Comparison of ENCODE assay signal across 7 cellular contexts in genomic region chr12:67068204-67068731, GRCh38.
A peak's percentile ranks its signal among the peaks of the same experiment; 100 is the strongest.
DNase-seq lines count a peak whose midpoint lies in the region; ATAC-seq and TF ChIP-seq lines count a peak whose summit lies in the region.

No MANE protein-coding gene starts in this region.

- H3K36me3 ChIP-seq in GM23338 (ENCODE audit: insufficient read depth) = no peaks in the 10 kb centered on the region
- H3K36me3 ChIP-seq in OCI-LY3 (replicated peaks; ENCODE audit: low read depth, low read length) = no peaks in the 10 kb centered on the region
- no peaks in the 10 kb centered on the region for H3K36me3 ChIP-seq in muscle layer of colon (ENCODE audit: insufficient read depth, low read length)

- H3K36me3 Mint-ChIP-seq in GM23338 (ENCODE audit: low read depth) = no peaks in the 10 kb centered on the region

- peaks cover 6% of the 10 kb centered on the region; the same call in 1 of the 2 replicates for H3F3A ChIP-seq in GM23338 (replicated peaks; ENCODE audit: low read depth)

- H3K9ac ChIP-seq in OCI-LY3 (ENCODE audit: low read length) (peak overlapping the region; percentile 50), muscle layer of colon (ENCODE audit: low read length) (no peak overlapping the region)

- DNase-seq in GM23338 (ENCODE audit: low spot score) (peak; percentile 76), coronary artery (ENCODE audit: low spot score) (no peak), KG1 (lab: John Stamatoyannopoulos, UW) (no peak), NCI-H226 (no peak), GM19238 (ENCODE audit: insufficient read length, low spot score) (no peak)

- peaks cover 21% of the 10 kb centered on the region for H3K4me1 Mint-ChIP-seq in GM23338

- no peaks in the 10 kb centered on the region; the same call in 2 of the 3 replicates for H3K9me3 Mint-ChIP-seq in GM23338

- peak overlapping the region; percentile 86 for H3K4me3 ChIP-seq in GM23338
- peak overlapping the region; percentile 89 for H3K4me3 ChIP-seq in OCI-LY3 (ENCODE audit: low read length)
- H3K4me3 ChIP-seq in coronary artery = peak overlapping the region; percentile 82
- H3K4me3 ChIP-seq in muscle layer of colon (ENCODE audit: low read depth in 1 of 2, low read length in 2 of 2) = peak overlapping the region; percentile 62 to 75

- peak overlapping the region; percentile 90 for H2AFZ ChIP-seq in GM23338
- H2AFZ ChIP-seq in OCI-LY3 (ENCODE audit: low read depth, low read length) = peak overlapping the region; percentile 50; the same call in 1 of the 2 replicates

- H3K27ac Mint-ChIP-seq in GM23338 = peak overlapping the region; percentile 67; the same call in 1 of the 2 replicates

- H3K4me2 ChIP-seq in GM23338 = peak overlapping the region; percentile 95
- peak overlapping the region; percentile 56 for H3K4me2 ChIP-seq in OCI-LY3 (ENCODE audit: low read length)

- H3K4me1 ChIP-seq in GM23338 (ENCODE audit: insufficient read depth) = peaks cover 19% of the 10 kb centered on the region
- H3K4me1 ChIP-seq in OCI-LY3 (ENCODE audit: low read length) = peaks cover 3% of the 10 kb centered on the region; the same call in 1 of the 2 replicates
- H3K4me1 ChIP-seq in muscle layer of colon (ENCODE audit: insufficient read depth, low read length) = peaks cover 11% of the 10 kb centered on the region

- H3K79me2 ChIP-seq in GM23338 (replicated peaks; ENCODE audit: insufficient read depth) = peaks cover 37% of the 10 kb centered on the region
- H3K79me2 ChIP-seq in OCI-LY3 (ENCODE audit: low read length) = no peaks in the 10 kb centered on the region

- H3K9me3 ChIP-seq in OCI-LY3 (ENCODE audit: insufficient read depth, low read length) (no peaks in the 10 kb centered on the region), muscle layer of colon (ENCODE audit: low read length) (no peaks in the 10 kb centered on the region)

- peak; percentile 56 for ATAC-seq in GM23338

- H3K4me3 Mint-ChIP-seq in GM23338 = peak overlapping the region; percentile 96

- no peaks in the 10 kb centered on the region for H3K9me2 ChIP-seq in GM23338 (ENCODE audit: insufficient read depth)

- H3K27ac ChIP-seq in GM23338 (ENCODE audit: low read depth) (no peak overlapping the region), OCI-LY3 (ENCODE audit: low read length) (no peak overlapping the region), coronary artery (no peak overlapping the region), muscle layer of colon (ENCODE audit: low read depth, low read length) (peak overlapping the region; percentile 70)

- peak; percentile 31 to 55 for TF ChIP-seq CTCF in GM23338 (conservative IDR thresholded peaks at IDR 0.05; ENCODE audit: low read depth in 2 of 2)
- peak; percentile 30 for TF ChIP-seq CTCF in OCI-LY3 (IDR thresholded peaks at IDR 0.05; ENCODE audit: low read depth, low read length)
- no peak for TF ChIP-seq CTCF in coronary artery (IDR thresholded peaks at IDR 0.05)

- peaks cover 14% of the 10 kb centered on the region for H3K27me3 Mint-ChIP-seq in GM23338 (ENCODE audit: insufficient read depth, low read depth, poor library complexity)

- H4K20me1 ChIP-seq in GM23338 (replicated peaks; ENCODE audit: insufficient read depth) (peaks cover 5% of the 10 kb centered on the region; the same call in 1 of the 2 replicates), OCI-LY3 (ENCODE audit: insufficient read depth, low read length) (no peaks in the 10 kb centered on the region)

- peaks cover 33% of the 10 kb centered on the region for H3K27me3 ChIP-seq in GM23338 (ENCODE audit: insufficient read depth)
- H3K27me3 ChIP-seq in OCI-LY3 (ENCODE audit: low read depth, low read length) = peaks cover 4% of the 10 kb centered on the region; the same call in 1 of the 2 replicates
- no peaks in the 10 kb centered on the region for H3K27me3 ChIP-seq in muscle layer of colon (ENCODE audit: control insufficient read depth in 1 of 2, insufficient read depth in 2 of 2, low read length in 2 of 2)

TF ChIP-seq in GM23338, 12 proteins besides CTCF, POLR2A, EP300 and RAD21:
- 0 out of 2 replicates have a peak, but pooled peaks have one; percentile 20 for TF ChIP-seq POLR2AphosphoS5 (IDR thresholded peaks at IDR 0.05; ENCODE audit: low read depth)
- no peak for TF ChIP-seq EZH2 (IDR thresholded peaks at IDR 0.05; ENCODE audit: low read depth, unreplicated experiment)
